ENCODE assay signal across 8 cellular contexts in genomic region chr14:56874375-56874774, GRCh38.
DNase-seq lines count a peak whose midpoint lies in the region; ATAC-seq, FAIRE-seq and TF ChIP-seq lines count a peak whose summit lies in the region.

No MANE protein-coding gene starts in this region.

- no peak for TF ChIP-seq EP300 in K562 (IDR thresholded peaks at IDR 0.05; ENCODE audit: low read length)

- no peak overlapping the region for H3K9ac ChIP-seq in K562 (ENCODE audit: insufficient read depth in 1 of 2, low read depth in 2 of 2, low read length in 2 of 2)

- intact Hi-C loops in K562 (cut with micrococcal nuclease) = loop anchor here (1.0 to 10.0 kb wide), 2 partner anchors 210 to 318 kb away; no protein-coding TSS in a partner anchor

- POLR2A ChIA-PET in K562 (lab: Yijun Ruan, JAX) = no interaction called here

- no peaks in the 10 kb centered on the region for H3K36me3 ChIP-seq in K562 (ENCODE audit: control insufficient read depth, insufficient read depth, low read length)
- H3K36me3 ChIP-seq in small intestine (ENCODE audit: control insufficient read depth in 2 of 2, insufficient read depth in 2 of 2, low read length in 2 of 2) = no peaks in the 10 kb centered on the region
- no peaks in the 10 kb centered on the region for H3K36me3 ChIP-seq in brain microvascular endothelial cell (replicated peaks)

- peak; percentile 26 for DNase-seq in NOMO-1 treated with DMSO at 0.1 percent for 48 hours (lab: John Stamatoyannopoulos, UW; ENCODE audit: unreplicated experiment)
- no peak for DNase-seq in NOMO-1 treated with dmso at 0.1 percent for 144 hours (lab: John Stamatoyannopoulos, UW; ENCODE audit: unreplicated experiment)
- peak; percentile 71 for DNase-seq in NCI-H2029 (lab: John Stamatoyannopoulos, UW)
- peak in 3 of 4 experiments; percentile 5 to 36 (median 22) for DNase-seq in K562 (ENCODE audit: extremely low read depth in 1 of 4, low spot score in 3 of 4)
- peak; percentile 49 for DNase-seq in small intestine
- DNase-seq in stimulated activated CD4-positive, alpha-beta T cell treated with anti-CD3 and anti-CD28 coated beads, Interleukin-4, amount 100 ng/mL, for 1 hour = no peak
- DNase-seq in brain microvascular endothelial cell = no peak
- no peak for DNase-seq in mesenteric fat pad (ENCODE audit: low spot score)

- BruUV-seq in K562 (replicated peaks; lab: Mats Ljungman, UMichigan) = no TSS peak

- CTCF ChIA-PET in K562 (lab: Yijun Ruan, JAX; ENCODE audit: low intra/inter-chr PET ratio) = interaction anchor here (0.6 kb wide), 2 partner anchors 39 to 112 kb away, joined by 3 read pairs; no protein-coding TSS in a partner anchor

- FAIRE-seq in K562 (lab: Jason Lieb, UNC) = peak; percentile 73
- FAIRE-seq in small intestine (lab: Jason Lieb, UNC) = no peak

- peak; percentile 33 to 50 (median 48); a peak in 5 of 6 replicates for TF ChIP-seq CTCF in K562 (IDR thresholded peaks at IDR 0.05 in 2 of 3, conservative IDR thresholded peaks at IDR 0.05 in 1 of 3; ENCODE audit: insufficient read depth in 2 of 3, low read depth in 1 of 3, low read length in 3 of 3)
- TF ChIP-seq CTCF in brain microvascular endothelial cell (IDR thresholded peaks at IDR 0.05; ENCODE audit: low read depth, low read length, missing control alignments) = no peak

- peak; percentile 85 for ATAC-seq in K562

- H3K4me3 ChIP-seq in K562 (no peak overlapping the region), small intestine (ENCODE audit: low read depth in 1 of 2, low read length in 2 of 2) (no peak overlapping the region), brain microvascular endothelial cell (ENCODE audit: low read depth, low read length) (no peak overlapping the region)

- H3K4me1 ChIP-seq in K562 (replicated peaks in 1 of 2; ENCODE audit: control insufficient read depth in 2 of 2, insufficient read depth in 2 of 2, low read length in 2 of 2) (no peaks in the 10 kb centered on the region), small intestine (ENCODE audit: control insufficient read depth in 2 of 2, insufficient read depth in 1 of 2, low read depth in 1 of 2, low read length in 1 of 2) (no peaks in the 10 kb centered on the region)

- WGBS in K562 (ENCODE audit: insufficient coverage, low coverage, missing lambda C conversion rate) = 2% methylated on average over 5 of the region's 5 CpGs
- WGBS in small intestine, 3 donors = 15 to 19% (median 18%) methylated on average over 5 of the region's 5 CpGs

- H4K20me1 ChIP-seq in K562 (replicated peaks; ENCODE audit: control insufficient read depth, insufficient read depth, low read length) = no peaks in the 10 kb centered on the region

- no peaks in the 10 kb centered on the region for H3K9me1 ChIP-seq in K562 (ENCODE audit: control insufficient read depth, insufficient read depth, low read length)

- TF ChIP-seq RAD21 in K562 (CRISPR knock-in tag; conservative IDR thresholded peaks at IDR 0.05 in 1 of 2, IDR thresholded peaks at IDR 0.05 in 1 of 2) = peak in 1 of 2 experiments; percentile 56; a peak in 2 of 4 replicates

- H3K79me2 ChIP-seq in K562 (ENCODE audit: control insufficient read depth, insufficient read depth, low read length) = no peaks in the 10 kb centered on the region

- peaks cover 0 to 5% of the 10 kb centered on the region in 2 experiments; a peak in 1 of 5 replicates for H3K27me3 ChIP-seq in K562 (ENCODE audit: control insufficient read depth in 2 of 2, insufficient read depth in 2 of 2, low read length in 2 of 2)
- H3K27me3 ChIP-seq in small intestine (ENCODE audit: control insufficient read depth in 2 of 2, insufficient read depth in 2 of 2, low read length in 2 of 2) = no peaks in the 10 kb centered on the region
- H3K27me3 ChIP-seq in brain microvascular endothelial cell (replicated peaks) = no peaks in the 10 kb centered on the region

- no peaks in the 10 kb centered on the region for H3K9me3 ChIP-seq in K562 (replicated peaks; ENCODE audit: control insufficient read depth, insufficient read depth, low read depth, low read length)
- H3K9me3 ChIP-seq in small intestine (ENCODE audit: control insufficient read depth, low read depth) = no peaks in the 10 kb centered on the region

- H3K27ac ChIP-seq in K562 (ENCODE audit: extremely low read depth, low read depth, low read length) = no peak overlapping the region
- no peak overlapping the region for H3K27ac ChIP-seq in small intestine (ENCODE audit: low read depth in 1 of 2, low read length in 1 of 2)
- no peak overlapping the region for H3K27ac ChIP-seq in brain microvascular endothelial cell

- H2AFZ ChIP-seq in K562 (ENCODE audit: low read depth, low read length) = no peak overlapping the region

- H3K4me2 ChIP-seq in K562 (ENCODE audit: insufficient read depth, low read length) = no peak overlapping the region

- in situ Hi-C loops in K562 (cut with MboI) (no loop called here), brain microvascular endothelial cell (cut with HindIII; ENCODE audit: low pct_ligation_motif_present, low sequenced_read_pairs) (no loop called here)

- no peak for TF ChIP-seq POLR2A in K562 (conservative IDR thresholded peaks at IDR 0.05)

TF ChIP-seq in K562, 482 proteins besides CTCF, POLR2A, EP300 and RAD21:
- TF ChIP-seq ZNF23 (CRISPR knock-in tag; IDR thresholded peaks at IDR 0.05) (no peak), NFE2 (IDR thresholded peaks at IDR 0.05; ENCODE audit: low read depth) (peak; percentile 53)

Comparison
In these comparisons a context has a peak if more than half of its experiments do, and no peak if none do; other contexts are left out.
1. DNase-seq: peak in NOMO-1 treated with DMSO at 0.1 percent for 48 hours (single experiment), NCI-H2029 (single experiment), K562 (3 of 4) and small intestine (single experiment); none in NOMO-1 treated with dmso at 0.1 percent for 144 hours (single experiment), stimulated activated CD4-positive, alpha-beta T cell treated with anti-CD3 and anti-CD28 coated beads, Interleukin-4, amount 100 ng/mL, for 1 hour (single experiment), brain microvascular endothelial cell (single experiment) and mesenteric fat pad (single experiment).